ENCODE assay signal across 1 cellular context in genomic region chr20:4966826-4967751, GRCh38.
TF ChIP-seq lines count a peak whose summit lies in the region.

No MANE protein-coding gene starts in this region.

TF ChIP-seq in GM23338, 12 proteins besides CTCF, POLR2A, EP300 and RAD21 (continued from another document):
- no peak for TF ChIP-seq ZNF462 (CRISPR knock-in tag; IDR thresholded peaks at IDR 0.05)
- no peak for TF ChIP-seq POLR2AphosphoS5 (IDR thresholded peaks at IDR 0.05; ENCODE audit: low read depth)
- TF ChIP-seq ETS1 (IDR thresholded peaks at IDR 0.05): no peak
- no peak for TF ChIP-seq STAT1 (IDR thresholded peaks at IDR 0.05; ENCODE audit: unreplicated experiment)
- no peak for TF ChIP-seq REST (IDR thresholded peaks at IDR 0.05; ENCODE audit: unreplicated experiment)
